ENCODE assay signal across 23 cellular contexts in the genomic region with DNA sequence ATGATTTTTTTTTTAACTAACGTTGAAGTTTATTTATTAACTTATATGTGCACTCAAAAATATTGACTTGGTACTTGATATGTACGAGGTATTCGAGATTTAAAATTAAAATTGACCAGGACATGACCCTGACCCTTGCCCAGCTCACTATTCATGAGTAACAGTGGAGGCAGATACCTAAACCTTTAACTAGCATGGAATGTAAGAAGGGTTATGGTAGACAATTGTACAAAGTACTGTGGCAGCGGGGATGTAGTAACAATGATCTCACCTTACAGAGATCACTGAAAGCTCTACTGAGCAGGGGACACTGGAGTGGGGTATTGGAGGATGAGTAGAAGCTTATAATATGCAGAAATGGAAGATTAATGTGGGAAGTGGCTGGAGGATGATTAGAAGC.
DNase-seq lines count a peak whose midpoint lies in the region; ATAC-seq, FAIRE-seq and TF ChIP-seq lines count a peak whose summit lies in the region.
"Had no signal": no experiment of that assay in that cellular context is flagged by ENCODE, and none has a peak within 500 bp of the region (broad histone marks: within the 10 kb centered on the region; RNA-seq: fewer than 3 reads in every experiment).

No MANE protein-coding gene starts in this region.

- H2BK12ac ChIP-seq in H1 (ENCODE audit: low read depth, low read length): peak overlapping the region; percentile 70

- peak overlapping the region; percentile 71; the same call in 1 of the 2 replicates for H2BK5ac ChIP-seq in H1 (ENCODE audit: low read depth, low read length)

- WGBS in A549 (ENCODE audit: missing lambda C conversion rate): 0% methylated on average over 4 of the region's 4 CpGs
- 53% methylated on average over 4 of the region's 4 CpGs; no CpG with 5 or more reads in 1 of the 2 experiments for WGBS in H1 (ENCODE audit: extremely low coverage in 1 of 2, insufficient coverage in 1 of 2, insufficient read length in 1 of 2, insufficient replicate concordance in 2 of 2, low coverage in 1 of 2, low lambda C conversion rate in 2 of 2, missing lambda C conversion rate in 1 of 2), 2 experiments
- WGBS in HepG2 (ENCODE audit: low lambda C conversion rate): 1% methylated on average over 4 of the region's 4 CpGs

- H3K27ac Mint-ChIP-seq in GM23338: peak overlapping the region; percentile 88
- H3K27ac Mint-ChIP-seq in T-helper 2 cell treated with Interferon-gamma antibody and Interleukin-4, amounts not matched to agents 5 μg/mL and 100 μg/mL, for 36 hours: no peak overlapping the region
- H3K27ac Mint-ChIP-seq: B cell; CD4-positive, CD25-positive, alpha-beta regulatory T cell had no signal

- no peak overlapping the region for H2AK5ac ChIP-seq in H1 (ENCODE audit: low read depth, low read length)

- H3K14ac ChIP-seq in H1 (ENCODE audit: insufficient read length): peak overlapping the region; percentile 23

- H2BK20ac ChIP-seq in H1 (ENCODE audit: low read length): peak overlapping the region; percentile 6

- H3K4me3 Mint-ChIP-seq in GM23338: 0 out of 3 replicates have a peak overlapping the region, but pooled peaks have one; percentile 4
- no peak overlapping the region for H3K4me3 Mint-ChIP-seq in T-helper 2 cell treated with Interferon-gamma antibody and Interleukin-4, amounts not matched to agents 5 μg/mL and 100 μg/mL, for 36 hours
- H3K4me3 Mint-ChIP-seq: B cell; CD4-positive, CD25-positive, alpha-beta regulatory T cell had no signal

- H3K56ac ChIP-seq in H1 (replicated peaks; ENCODE audit: insufficient read length, low read depth, low read length): no peak overlapping the region

- H3K18ac ChIP-seq in H1 (ENCODE audit: extremely low read depth, low read length): peak overlapping the region; percentile 43; the same call in 1 of the 2 replicates

- H3K4me1 ChIP-seq in A549: 0 out of 3 replicates have a peak, but pooled peaks cover 3% of the 10 kb centered on the region
- H3K4me1 ChIP-seq in GM23338 (ENCODE audit: insufficient read depth): peaks cover 22% of the 10 kb centered on the region
- peaks cover 6 to 20% (median 15%) of the 10 kb centered on the region in 4 experiments; a peak in 4 of 7 replicates for H3K4me1 ChIP-seq in H1 (replicated peaks in 1 of 4; ENCODE audit: control insufficient read depth in 3 of 4, insufficient read depth in 4 of 4, low read length in 3 of 4)
- H3K4me1 ChIP-seq in HepG2 (ENCODE audit: insufficient read depth, low read length): peaks cover 17% of the 10 kb centered on the region

- H4K8ac ChIP-seq in H1 (ENCODE audit: extremely low read depth, insufficient read depth, low read length): no peak overlapping the region

- H3K4me3 ChIP-seq in A549 (no peak overlapping the region), GM23338 (no peak overlapping the region), H1 (ENCODE audit: extremely low read depth in 1 of 4, insufficient read depth in 2 of 4, low read depth in 3 of 4, low read length in 4 of 4) (peak overlapping the region in 1 of 4 experiments; percentile 22; a peak in 1 of 8 replicates), HepG2 (replicated peaks in 1 of 3; ENCODE audit: insufficient read depth in 1 of 3, low read depth in 2 of 3, low read length in 3 of 3) (no peak overlapping the region)
- H3K4me3 ChIP-seq: GM12878, GM23248, SJSA1 had no signal

- H3K27me3 ChIP-seq in GM23338 (ENCODE audit: insufficient read depth) (no peaks in the 10 kb centered on the region), H1 (replicated peaks in 1 of 4; ENCODE audit: control insufficient read depth in 3 of 4, extremely low read depth in 1 of 4, insufficient read depth in 3 of 4, low read length in 3 of 4) (peaks cover 0 to 3% (median 1%) of the 10 kb centered on the region in 4 experiments; a peak in 3 of 7 replicates), HepG2 (ENCODE audit: control insufficient read depth in 1 of 2, insufficient read depth in 2 of 2, low read length in 2 of 2) (peaks cover 1 to 12% of the 10 kb centered on the region in 2 experiments; a peak in 3 of 5 replicates)

- H3F3A ChIP-seq in GM23338 (replicated peaks; ENCODE audit: low read depth): no peaks in the 10 kb centered on the region

- no peaks in the 10 kb centered on the region; the same call in 2 of the 3 replicates for H3K9me3 ChIP-seq in A549
- no peaks in the 10 kb centered on the region for H3K9me3 ChIP-seq in H1 (ENCODE audit: insufficient read depth in 2 of 2, low read depth in 1 of 2, low read length in 1 of 2)
- no peaks in the 10 kb centered on the region for H3K9me3 ChIP-seq in HepG2 (ENCODE audit: low read length)
- H3K9me3 ChIP-seq: SJSA1 had no signal

- no peak for TF ChIP-seq CTCF in A549 (IDR thresholded peaks at IDR 0.05)
- no peak for TF ChIP-seq CTCF in GM23338 (conservative IDR thresholded peaks at IDR 0.05; ENCODE audit: low read depth in 2 of 2)
- TF ChIP-seq CTCF in H1 (IDR thresholded peaks at IDR 0.05; ENCODE audit: control extremely low read depth in 1 of 3, insufficient read depth in 1 of 3, low read depth in 1 of 3, low read length in 3 of 3): no peak
- TF ChIP-seq CTCF in HepG2 (CRISPR knock-in tag; IDR thresholded peaks at IDR 0.05): no peak

- no TSS peak for BruUV-seq in HepG2 (replicated peaks; lab: Mats Ljungman, UMichigan)

- TF ChIP-seq EP300 in A549 (IDR thresholded peaks at IDR 0.05): no peak
- no peak for TF ChIP-seq EP300 in H1 (IDR thresholded peaks at IDR 0.05; ENCODE audit: borderline replicate concordance in 1 of 2, low read depth in 2 of 2, low read length in 2 of 2)
- no peak for TF ChIP-seq EP300 in HepG2 (IDR thresholded peaks at IDR 0.05; ENCODE audit: low read depth in 2 of 2, low read length in 2 of 2)
- no peak for TF ChIP-seq EP300 in HepG2 (CRISPR knock-in tag; IDR thresholded peaks at IDR 0.05; ENCODE audit: borderline replicate concordance)

- H3K23ac ChIP-seq in H1 (ENCODE audit: insufficient read length): no peak overlapping the region

- in situ Hi-C loops in HepG2 (cut with HindIII; ENCODE audit: extremely low pct_ligation_motif_present, low pct_unique_long_range_greater_than_20kb): no loop called here

- DNase-seq in A549 (ENCODE audit: low read depth in 1 of 2, low spot score in 1 of 2): no peak
- DNase-seq in GM23338 (ENCODE audit: low spot score): no peak
- no peak for DNase-seq in H1 (ENCODE audit: low read depth in 1 of 2, low spot score in 2 of 2)
- DNase-seq in HepG2 (ENCODE audit: low spot score): peak; percentile 18
- DNase-seq in stimulated activated CD8-positive, alpha-beta memory T cell treated with anti-CD3 and anti-CD28 coated beads, Interleukin-4, amount 100 ng/mL, for 48 hours: no peak
- DNase-seq in nucleus accumbens (lab: John Stamatoyannopoulos, UW): no peak
- DNase-seq in NCI-H446 (lab: John Stamatoyannopoulos, UW): no peak
- no peak for DNase-seq in T-helper 2 cell treated with Interferon-gamma antibody and Interleukin-4, amounts not matched to agents 5 μg/mL and 100 μg/mL, for 36 hours (ENCODE audit: low spot score)
- DNase-seq: CD4-positive, CD25-positive, alpha-beta regulatory T cell; GM23248; IMR-90; Karpas-422; MM.1S; NCI-H1092 treated with DMSO at 0.1 percent for 48 hours; NCI-H446 treated with DMSO at 0.1 percent for 48 hours; NCI-H82; PC-3; SW 1271 had no signal

- H3K27ac ChIP-seq in A549 (no peak overlapping the region), GM23338 (ENCODE audit: low read depth) (peak overlapping the region; percentile 68), H1 (ENCODE audit: low read depth, low read length) (no peak overlapping the region), HepG2 (ENCODE audit: extremely low read length, insufficient read depth, low read length) (no peak overlapping the region)
- H3K27ac ChIP-seq: GM23248, RWPE1, SJSA1 had no signal

- H3K4me1 Mint-ChIP-seq in GM23338: peaks cover 46% of the 10 kb centered on the region
- no peaks in the 10 kb centered on the region for H3K4me1 Mint-ChIP-seq in T-helper 2 cell treated with Interferon-gamma antibody and Interleukin-4, amounts not matched to agents 5 μg/mL and 100 μg/mL, for 36 hours (ENCODE audit: low read depth)
- H3K4me1 Mint-ChIP-seq: B cell; CD4-positive, CD25-positive, alpha-beta regulatory T cell had no signal

- H3K79me2 ChIP-seq in GM23338 (replicated peaks; ENCODE audit: insufficient read depth): no peaks in the 10 kb centered on the region
- no peaks in the 10 kb centered on the region for H3K79me2 ChIP-seq in H1 (ENCODE audit: control insufficient read depth in 1 of 2, insufficient read depth in 2 of 2, low read length in 2 of 2)
- H3K79me2 ChIP-seq in HepG2 (ENCODE audit: insufficient read depth, low read length): no peaks in the 10 kb centered on the region

- POLR2A ChIA-PET in A549 (lab: Yijun Ruan, JAX) (no interaction called here), H1 (lab: Charles Lee; ENCODE audit: partially characterized antibody) (interaction anchor here (0.9 kb wide), 1 partner anchor 235 kb away, joined by 3 read pairs; no protein-coding TSS in a partner anchor), HepG2 (lab: Yijun Ruan, JAX) (no interaction called here)

- H3K4me2 ChIP-seq in A549: peak overlapping the region; percentile 53; the same call in 1 of the 3 replicates
- H3K4me2 ChIP-seq in GM23338: peak overlapping the region; percentile 22; the same call in 1 of the 2 replicates
- H3K4me2 ChIP-seq in H1 (ENCODE audit: insufficient read depth in 1 of 2, low read depth in 2 of 2, low read length in 2 of 2): peak overlapping the region; percentile 22 to 34; a peak in 2 of 4 replicates
- no peak overlapping the region for H3K4me2 ChIP-seq in HepG2 (ENCODE audit: low read depth, low read length)

- H3K36me3 Mint-ChIP-seq in GM23338 (ENCODE audit: low read depth): no peaks in the 10 kb centered on the region; the same call in 2 of the 3 replicates
- H3K36me3 Mint-ChIP-seq in T-helper 2 cell treated with Interferon-gamma antibody and Interleukin-4, amounts not matched to agents 5 μg/mL and 100 μg/mL, for 36 hours (ENCODE audit: low read depth): no peaks in the 10 kb centered on the region
- H3K36me3 Mint-ChIP-seq: CD4-positive, CD25-positive, alpha-beta regulatory T cell had no signal

- peaks cover 7% of the 10 kb centered on the region for H3K27me3 Mint-ChIP-seq in GM23338 (ENCODE audit: insufficient read depth, low read depth, poor library complexity)
- H3K27me3 Mint-ChIP-seq in T-helper 2 cell treated with Interferon-gamma antibody and Interleukin-4, amounts not matched to agents 5 μg/mL and 100 μg/mL, for 36 hours (ENCODE audit: low read depth): peaks cover 20% of the 10 kb centered on the region

- H2BK120ac ChIP-seq in H1 (replicated peaks; ENCODE audit: low read depth, low read length): peak overlapping the region; percentile 2

- no peaks in the 10 kb centered on the region for H3K23me2 ChIP-seq in H1 (ENCODE audit: low read depth, low read length)

- no peak overlapping the region for H2AFZ ChIP-seq in GM23338
- H2AFZ ChIP-seq in H1 (ENCODE audit: low read length): no peak overlapping the region
- no peak overlapping the region for H2AFZ ChIP-seq in HepG2 (ENCODE audit: low read length)
- H2AFZ ChIP-seq: GM23248 had no signal

- TF ChIP-seq RAD21 in A549 (conservative IDR thresholded peaks at IDR 0.05 in 1 of 2, IDR thresholded peaks at IDR 0.05 in 1 of 2) (no peak), H1 (IDR thresholded peaks at IDR 0.05 in 1 of 2, conservative IDR thresholded peaks at IDR 0.05 in 1 of 2; ENCODE audit: low read depth in 2 of 2, low read length in 2 of 2) (no peak), HepG2 (CRISPR knock-in tag; IDR thresholded peaks at IDR 0.05) (no peak)

- TF ChIP-seq POLR2A in A549 (IDR thresholded peaks at IDR 0.05; ENCODE audit: low read length) (no peak), H1 (IDR thresholded peaks at IDR 0.05; ENCODE audit: control extremely low read depth in 1 of 2, low read depth in 2 of 2, low read length in 2 of 2) (no peak), HepG2 (IDR thresholded peaks at IDR 0.05; ENCODE audit: insufficient read depth in 1 of 2, low read depth in 2 of 2, low read length in 2 of 2) (no peak)

- no peak for FAIRE-seq in A549 (lab: Jason Lieb, UNC)
- FAIRE-seq in H1 (lab: Jason Lieb, UNC): no peak
- no peak for FAIRE-seq in HepG2 (lab: Jason Lieb, UNC)
- FAIRE-seq: GM12878, GM18507 had no signal

- H3K9me2 ChIP-seq in GM23338 (ENCODE audit: insufficient read depth): no peaks in the 10 kb centered on the region

- H4K20me1 ChIP-seq in GM23338 (replicated peaks; ENCODE audit: insufficient read depth): no peaks in the 10 kb centered on the region
- no peaks in the 10 kb centered on the region for H4K20me1 ChIP-seq in H1 (replicated peaks in 1 of 2; ENCODE audit: control insufficient read depth in 1 of 2, insufficient read depth in 2 of 2, low read length in 2 of 2)
- H4K20me1 ChIP-seq in HepG2 (ENCODE audit: insufficient read depth, low read length): no peaks in the 10 kb centered on the region

- H3K9ac ChIP-seq in H1 (replicated peaks in 1 of 4; ENCODE audit: extremely low read depth in 1 of 4, low read depth in 3 of 4, low read length in 3 of 4) (no peak overlapping the region), HepG2 (ENCODE audit: insufficient read depth, low read depth, low read length) (no peak overlapping the region)
- H3K9ac ChIP-seq: GM23248 had no signal

- H2BK15ac ChIP-seq in H1 (ENCODE audit: low read length): no peak overlapping the region

- intact Hi-C loops in HepG2 (cut with micrococcal nuclease; ENCODE audit: unreplicated experiment): no loop called here

- no peaks in the 10 kb centered on the region for H3K79me1 ChIP-seq in H1 (ENCODE audit: low read depth, low read length)

- no peak for ATAC-seq in A549
- peak; percentile 33 for ATAC-seq in GM23338
- ATAC-seq in HepG2: peak; percentile 75
- ATAC-seq: GM12878, PC-3 had no signal

- peak overlapping the region; percentile 6 for H4K91ac ChIP-seq in H1 (replicated peaks; ENCODE audit: insufficient read length, low read length)

- H3K36me3 ChIP-seq in GM23338 (ENCODE audit: insufficient read depth) (no peaks in the 10 kb centered on the region), H1 (ENCODE audit: control insufficient read depth in 2 of 4, insufficient read depth in 4 of 4, low read length in 3 of 4) (no peaks in the 10 kb centered on the region), HepG2 (replicated peaks in 1 of 2; ENCODE audit: control insufficient read depth in 1 of 2, insufficient read depth in 2 of 2, low read length in 2 of 2) (no peaks in the 10 kb centered on the region)
- H3K36me3 ChIP-seq: SJSA1 had no signal

- H4K5ac ChIP-seq in H1 (ENCODE audit: insufficient read length, low read depth, low read length): peak overlapping the region; percentile 8

- H3K9me3 Mint-ChIP-seq in GM23338: peaks cover 11% of the 10 kb centered on the region; the same call in 2 of the 3 replicates
- H3K9me3 Mint-ChIP-seq in T-helper 2 cell treated with Interferon-gamma antibody and Interleukin-4, amounts not matched to agents 5 μg/mL and 100 μg/mL, for 36 hours: no peaks in the 10 kb centered on the region

- CTCF ChIA-PET in A549 (lab: Yijun Ruan, JAX): no interaction called here
- CTCF ChIA-PET in H1 (lab: Charles Lee; ENCODE audit: partially characterized antibody): interaction anchor here (0.6 to 1.3 kb wide), 8 partner anchors 12 to 889 kb away, joined by 3 to 4 read pairs (median 4); a partner anchor contains a TSS
- CTCF ChIA-PET in HepG2 (lab: Yijun Ruan, JAX; ENCODE audit: low intra/inter-chr PET ratio, low total read pairs): no interaction called here

- peak overlapping the region; percentile 79 for H3K4ac ChIP-seq in H1 (replicated peaks; ENCODE audit: insufficient read length, low read depth, low read length)

Comparison
In these comparisons a context has a peak if more than half of its experiments do, and no peak if none do; other contexts are left out.
1. ATAC-seq: peak in GM23338 (single experiment) and HepG2 (single experiment); none in A549 (0 of 2).